35 cellular contexts compared by ENCODE assay signal in genomic region chr4:82049294-82049693, GRCh38.
"Had no signal": no experiment of that assay in that cellular context is flagged by ENCODE, and none has a peak within 500 bp of the region (broad histone marks: within the 10 kb centered on the region; RNA-seq: fewer than 3 reads in every experiment).

No MANE protein-coding gene starts in this region.

- H3K4me1 Mint-ChIP-seq: activated naive CD4-positive, alpha-beta T cell treated with anti-CD3 and anti-CD28 coated beads, Interleukin-2, amount 10 ng/mL, durations not matched to agents 7 days and 5 days; activated naive CD4-positive, alpha-beta T cell treated with anti-CD3 and anti-CD28 coated beads, Interleukin-2, amount 50 U/mL, for 24 hours; activated naive CD8-positive, alpha-beta T cell treated with anti-CD3 and anti-CD28 coated beads for 36 hours; activated naive CD8-positive, alpha-beta T cell treated with anti-CD3 and anti-CD28 coated beads, Interleukin-2, amount 10 ng/mL, durations not matched to agents 7 days and 5 days; activated naive CD8-positive, alpha-beta T cell treated with anti-CD3 and anti-CD28 coated beads, Interleukin-2, amount 50 U/mL, for 24 hours; central memory CD8-positive, alpha-beta T cell had no signal

- ATAC-seq: activated naive CD8-positive, alpha-beta T cell treated with anti-CD3 and anti-CD28 coated beads, Interleukin-2, amount 50 U/mL, for 24 hours; body of pancreas had no signal

- H3K36me3 Mint-ChIP-seq: activated naive CD4-positive, alpha-beta T cell treated with anti-CD3 and anti-CD28 coated beads, Interleukin-2, amount 10 ng/mL, durations not matched to agents 7 days and 5 days; activated naive CD4-positive, alpha-beta T cell treated with anti-CD3 and anti-CD28 coated beads, Interleukin-2, amount 50 U/mL, for 24 hours; activated naive CD4-positive, alpha-beta T cell treated with anti-CD3 and anti-CD28 coated beads, Interleukin-2, amount 50 U/mL, for 72 hours; activated naive CD8-positive, alpha-beta T cell; activated naive CD8-positive, alpha-beta T cell treated with anti-CD3 and anti-CD28 coated beads for 36 hours; activated naive CD8-positive, alpha-beta T cell treated with anti-CD3 and anti-CD28 coated beads, Interleukin-2, amount 10 ng/mL, durations not matched to agents 7 days and 5 days; brain had no signal

- H3K4me3 Mint-ChIP-seq: activated naive CD4-positive, alpha-beta T cell treated with anti-CD3 and anti-CD28 coated beads for 36 hours; activated naive CD4-positive, alpha-beta T cell treated with anti-CD3 and anti-CD28 coated beads, Interleukin-2, amount 10 ng/mL, durations not matched to agents 7 days and 5 days; activated naive CD4-positive, alpha-beta T cell treated with anti-CD3 and anti-CD28 coated beads, Interleukin-2, amount 50 U/mL, for 24 hours; activated naive CD8-positive, alpha-beta T cell; activated naive CD8-positive, alpha-beta T cell treated with anti-CD3 and anti-CD28 coated beads for 36 hours; activated naive CD8-positive, alpha-beta T cell treated with anti-CD3 and anti-CD28 coated beads, Interleukin-2, amount 10 ng/mL, durations not matched to agents 7 days and 5 days; activated naive CD8-positive, alpha-beta T cell treated with anti-CD3 and anti-CD28 coated beads, Interleukin-2, amount 50 U/mL, for 24 hours; activated T-cell treated with anti-CD3 and anti-CD28 coated beads, Interleukin-2, amount 50 U/mL, for 24 hours; activated T-cell treated with anti-CD3 and anti-CD28 coated beads, Interleukin-2, amount 50 U/mL, for 4 hours; activated T-cell treated with anti-CD3 and anti-CD28 coated beads, Interleukin-2, amount 50 U/mL, for 72 hours; activated T-helper 1 cell treated with anti-CD3 and anti-CD28 coated beads, Interleukin-12 subunit alpha, Interleukin-12 subunit beta, Interleukin-2, Interleukin-4 antibody, amounts not matched to agents 30 ng/mL and 10 ng/mL and 1 ng/mL, durations not matched to agents 14 hours and 24 hours and 36 hours; brain; central memory CD8-positive, alpha-beta T cell had no signal

- DNase-seq: activated effector memory CD4-positive, alpha-beta T cell treated with anti-CD3 and anti-CD28 coated beads, Interleukin-2, amount 50 U/mL, for 16 hours; activated effector memory CD4-positive, alpha-beta T cell treated with Interleukin-2 at 50 U/mL for 16 hours; activated gamma-delta T cell; activated gamma-delta T cell treated with Interleukin-2 at 50 U/mL for 16 hours; activated naive CD4-positive, alpha-beta T cell; activated naive CD4-positive, alpha-beta T cell treated with anti-CD3 and anti-CD28 coated beads for 36 hours; activated naive CD4-positive, alpha-beta T cell treated with anti-CD3 and anti-CD28 coated beads, Interleukin-2, amount 10 ng/mL, durations not matched to agents 7 days and 5 days; activated naive CD4-positive, alpha-beta T cell treated with anti-CD3 and anti-CD28 coated beads, Interleukin-2, amount 50 U/mL, for 16 hours; activated naive CD4-positive, alpha-beta T cell treated with Interleukin-2 at 50 U/mL for 16 hours; activated naive CD8-positive, alpha-beta T cell treated with anti-CD3 and anti-CD28 coated beads for 36 hours; activated naive CD8-positive, alpha-beta T cell treated with anti-CD3 and anti-CD28 coated beads, Interleukin-2, amount 10 ng/mL, durations not matched to agents 7 days and 5 days; activated naive CD8-positive, alpha-beta T cell treated with anti-CD3 and anti-CD28 coated beads, Interleukin-2, amount 50 U/mL, for 24 hours; activated T-cell treated with anti-CD3 and anti-CD28 coated beads for 4 hours; activated T-cell treated with anti-CD3 and anti-CD28 coated beads, Interleukin-2, amount 50 U/mL, for 1 hour; activated T-cell treated with anti-CD3 and anti-CD28 coated beads, Interleukin-2, amount 50 U/mL, for 24 hours; activated T-cell treated with anti-CD3 and anti-CD28 coated beads, Interleukin-2, amount 50 U/mL, for 4 hours; activated T-cell treated with anti-CD3 and anti-CD28 coated beads, Interleukin-2, amount 50 U/mL, for 48 hours; activated T-cell treated with anti-CD3 and anti-CD28 coated beads, Interleukin-2, amount 50 U/mL, for 72 hours; adrenal gland; amniotic stem cell; amygdala; anterior cingulate cortex; aorta; body of pancreas; brain microvascular endothelial cell; caudate nucleus; central memory CD4-positive, alpha-beta T cell; cerebellar nuclear complex had no signal

- H3K27ac Mint-ChIP-seq: activated naive CD4-positive, alpha-beta T cell treated with anti-CD3 and anti-CD28 coated beads for 36 hours; activated naive CD4-positive, alpha-beta T cell treated with anti-CD3 and anti-CD28 coated beads, Interleukin-2, amount 10 ng/mL, durations not matched to agents 7 days and 5 days; activated naive CD4-positive, alpha-beta T cell treated with anti-CD3 and anti-CD28 coated beads, Interleukin-2, amount 50 U/mL, for 24 hours; activated naive CD4-positive, alpha-beta T cell treated with anti-CD3 and anti-CD28 coated beads, Interleukin-2, amount 50 U/mL, for 72 hours; activated naive CD8-positive, alpha-beta T cell; activated naive CD8-positive, alpha-beta T cell treated with anti-CD3 and anti-CD28 coated beads for 36 hours; activated naive CD8-positive, alpha-beta T cell treated with anti-CD3 and anti-CD28 coated beads, Interleukin-2, amount 10 ng/mL, durations not matched to agents 7 days and 5 days; activated naive CD8-positive, alpha-beta T cell treated with anti-CD3 and anti-CD28 coated beads, Interleukin-2, amount 50 U/mL, for 24 hours; activated T-cell treated with anti-CD3 and anti-CD28 coated beads, Interleukin-2, amount 50 U/mL, for 24 hours; activated T-cell treated with anti-CD3 and anti-CD28 coated beads, Interleukin-2, amount 50 U/mL, for 72 hours; activated T-helper 1 cell treated with anti-CD3 and anti-CD28 coated beads, Interleukin-12 subunit alpha, Interleukin-12 subunit beta, Interleukin-2, Interleukin-4 antibody, amounts not matched to agents 30 ng/mL and 10 ng/mL and 1 ng/mL, durations not matched to agents 14 hours and 24 hours and 36 hours; activated T-helper 2 cell treated with anti-CD3 and anti-CD28 coated beads, Interferon-gamma antibody, Interleukin-2, Interleukin-4, amounts not matched to agents 10 μg/mL and 5 μg/mL and 100 μg/mL, durations not matched to agents 14 hours and 24 hours and 36 hours; brain had no signal

- H3K9me3 Mint-ChIP-seq: activated naive CD4-positive, alpha-beta T cell treated with anti-CD3 and anti-CD28 coated beads for 36 hours; activated naive CD4-positive, alpha-beta T cell treated with anti-CD3 and anti-CD28 coated beads, Interleukin-2, amount 10 ng/mL, durations not matched to agents 7 days and 5 days; activated naive CD4-positive, alpha-beta T cell treated with anti-CD3 and anti-CD28 coated beads, Interleukin-2, amount 50 U/mL, for 24 hours; activated naive CD4-positive, alpha-beta T cell treated with anti-CD3 and anti-CD28 coated beads, Interleukin-2, amount 50 U/mL, for 72 hours; activated naive CD8-positive, alpha-beta T cell treated with anti-CD3 and anti-CD28 coated beads for 36 hours; activated naive CD8-positive, alpha-beta T cell treated with anti-CD3 and anti-CD28 coated beads, Interleukin-2, amount 10 ng/mL, durations not matched to agents 7 days and 5 days; activated naive CD8-positive, alpha-beta T cell treated with anti-CD3 and anti-CD28 coated beads, Interleukin-2, amount 50 U/mL, for 24 hours; activated T-cell treated with anti-CD3 and anti-CD28 coated beads, Interleukin-2, amount 50 U/mL, for 24 hours; activated T-cell treated with anti-CD3 and anti-CD28 coated beads, Interleukin-2, amount 50 U/mL, for 4 hours; activated T-cell treated with anti-CD3 and anti-CD28 coated beads, Interleukin-2, amount 50 U/mL, for 72 hours; activated T-helper 1 cell treated with anti-CD3 and anti-CD28 coated beads, Interleukin-12 subunit alpha, Interleukin-12 subunit beta, Interleukin-2, Interleukin-4 antibody, amounts not matched to agents 30 ng/mL and 10 ng/mL and 1 ng/mL, durations not matched to agents 14 hours and 24 hours and 36 hours; activated T-helper 2 cell treated with anti-CD3 and anti-CD28 coated beads, Interferon-gamma antibody, Interleukin-2, Interleukin-4, amounts not matched to agents 10 μg/mL and 5 μg/mL and 100 μg/mL, durations not matched to agents 14 hours and 24 hours and 36 hours; central memory CD8-positive, alpha-beta T cell had no signal
